In the genomic region with DNA sequence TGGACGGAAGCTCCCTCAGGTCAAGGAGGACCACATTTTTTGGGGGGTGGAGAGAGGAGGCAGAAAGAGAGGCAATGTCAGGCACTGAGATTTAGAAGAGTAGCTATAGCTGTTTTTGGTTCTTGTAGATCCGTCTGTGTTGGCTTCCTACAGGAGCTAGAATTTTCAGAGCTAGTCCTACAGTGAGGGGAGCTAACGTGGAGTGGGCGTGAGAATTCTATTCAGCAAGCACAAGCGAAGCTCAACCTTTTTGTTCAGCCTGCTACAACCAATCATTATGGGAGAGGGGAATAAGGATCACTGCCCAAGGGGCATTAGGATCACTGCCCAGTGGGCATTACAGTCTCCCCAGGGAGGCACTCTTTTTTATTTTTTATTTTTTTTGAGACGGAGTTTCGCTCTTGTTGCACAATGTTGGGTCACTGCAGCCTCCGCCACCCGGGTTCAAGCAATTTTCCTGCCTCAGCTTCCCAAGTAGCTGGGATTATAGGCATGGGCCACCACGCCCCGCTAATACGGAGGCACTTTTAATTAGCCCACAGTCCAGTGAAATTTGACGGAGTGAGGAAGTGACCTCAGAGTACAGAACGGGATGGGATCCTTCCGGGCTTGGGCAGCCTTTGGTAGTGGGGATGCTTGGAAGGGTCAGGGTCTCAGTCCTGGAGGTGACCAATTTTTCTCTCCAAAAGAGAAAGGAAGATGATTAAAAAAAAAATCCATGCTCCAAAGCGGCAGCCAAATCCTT, we compare ENCODE assay signal across 8 cellular contexts. TPM values are rescaled to one million over a fixed set of nuclear protein-coding genes. Genes with fewer than 3 reads are reported as not detected.
DNase-seq lines count a peak whose midpoint lies in the region; ATAC-seq and TF ChIP-seq lines count a peak whose summit lies in the region.

No MANE protein-coding gene starts in this region.

- H3K9me3 ChIP-seq in colonic mucosa (no peaks in the 10 kb centered on the region), mesodermal cell (ENCODE audit: control insufficient read depth, low read length) (no peaks in the 10 kb centered on the region), uterus (no peaks in the 10 kb centered on the region)

- H3K27ac ChIP-seq in colonic mucosa (peak overlapping the region; percentile 94), mesodermal cell (ENCODE audit: low read depth, low read length, severe bottlenecking) (peak overlapping the region; percentile 97), uterus (peak overlapping the region; percentile 89 to 96)

- H3K4me3 ChIP-seq in colonic mucosa (peak overlapping the region; percentile 91), mesodermal cell (ENCODE audit: extremely low read depth, insufficient read depth, low read length, poor library complexity, severe bottlenecking) (peak overlapping the region; percentile 87), uterus (peak overlapping the region; percentile 92 to 98)

- intact Hi-C loops in colonic mucosa (cut with DNase I): loop anchor here (10.0 kb wide), 1 partner anchor 187 kb away; no protein-coding TSS in a partner anchor
- intact Hi-C loops in uterus (cut with DNase I; ENCODE audit: low total_unique reads): no loop called here

- WGBS in mesodermal cell (ENCODE audit: insufficient coverage in 2 of 2), 2 experiments: 35 to 42% methylated on average over 14 of the region's 16 CpGs

- H3K9ac ChIP-seq in colonic mucosa (ENCODE audit: low read depth in 2 of 2, low read length in 2 of 2): peak overlapping the region; percentile 80 to 89

- TF ChIP-seq CTCF in colonic mucosa (IDR thresholded peaks at IDR 0.05): no peak
- TF ChIP-seq CTCF in uterus (IDR thresholded peaks at IDR 0.05): no peak

- H3K36me3 ChIP-seq in colonic mucosa (no peaks in the 10 kb centered on the region), mesodermal cell (ENCODE audit: control insufficient read depth, insufficient read depth, low read length) (peaks cover 32% of the 10 kb centered on the region), uterus (no peaks in the 10 kb centered on the region)

- DNase-seq in GM03348 (ENCODE audit: low spot score) (peak; percentile 65), NCI-H69 (lab: John Stamatoyannopoulos, UW) (peak; percentile 75), colonic mucosa (peak; percentile 50), uterus (peak in 1 of 2 donors; percentile 47), NCI-H128 (lab: John Stamatoyannopoulos, UW; ENCODE audit: unreplicated experiment) (no peak), ureter (ENCODE audit: low spot score) (no peak)

- H3K27me3 ChIP-seq in colonic mucosa (no peaks in the 10 kb centered on the region), uterus (no peaks in the 10 kb centered on the region)

- TF ChIP-seq POLR2A in uterus (IDR thresholded peaks at IDR 0.05): no peak

- ATAC-seq in HG02642 (IDR thresholded peaks at IDR 0.05; ENCODE audit: poor library complexity, unreplicated experiment): no peak

- H3K4me1 ChIP-seq in colonic mucosa: peaks cover 11% of the 10 kb centered on the region
- H3K4me1 ChIP-seq in mesodermal cell (ENCODE audit: control insufficient read depth, insufficient read depth, low read length, poor library complexity, severe bottlenecking): peaks cover 14% of the 10 kb centered on the region
- H3K4me1 ChIP-seq in uterus: peaks cover 5 to 12% of the 10 kb centered on the region in 2 donors

RNA-seq across cellular contexts. Expression of gene PANK2, which starts 1.1 kb away (rescaled TPM):
- 10 to 100 TPM; 29.7 to 31.3 TPM for total RNA-seq in colonic mucosa
- 33.0 TPM for polyA plus RNA-seq in mesodermal cell (2013, experiment 1 of 2)
- polyA plus RNA-seq in mesodermal cell (2013, experiment 2 of 2): 30.6 TPM
- 10 to 100 TPM; 18.2 to 82.0 (median 53.5) TPM for total RNA-seq in uterus
- 40.1 TPM for total RNA-seq in ureter

RNA-seq across cellular contexts. Expression of gene MAVS, which starts 41.4 kb away (rescaled TPM):
- total RNA-seq in colonic mucosa (10 to 100 TPM; 46.2 to 70.7 TPM), uterus (10 to 100 TPM in 3 of 4 donors, 1 to 10 TPM in 1; 7.4 to 43.2 (median 13.7) TPM), ureter (49.2 TPM)
- 20.4 TPM for polyA plus RNA-seq in mesodermal cell (2013, experiment 1 of 2)
- 18.0 TPM for polyA plus RNA-seq in mesodermal cell (2013, experiment 2 of 2)

Comparison
In these comparisons a context has a peak if more than half of its experiments do, and no peak if none do; other contexts are left out.
1. DNase-seq: peak in GM03348 (single experiment), NCI-H69 (single experiment) and colonic mucosa (single experiment); none in NCI-H128 (single experiment) and ureter (single experiment).
2. Peak in every context shown above with its lines, with median percentiles within 50 percentile points of each other: H3K27ac ChIP-seq and H3K4me3 ChIP-seq.